Comparison of ENCODE assay signal across 1 cellular context in the genomic region with DNA sequence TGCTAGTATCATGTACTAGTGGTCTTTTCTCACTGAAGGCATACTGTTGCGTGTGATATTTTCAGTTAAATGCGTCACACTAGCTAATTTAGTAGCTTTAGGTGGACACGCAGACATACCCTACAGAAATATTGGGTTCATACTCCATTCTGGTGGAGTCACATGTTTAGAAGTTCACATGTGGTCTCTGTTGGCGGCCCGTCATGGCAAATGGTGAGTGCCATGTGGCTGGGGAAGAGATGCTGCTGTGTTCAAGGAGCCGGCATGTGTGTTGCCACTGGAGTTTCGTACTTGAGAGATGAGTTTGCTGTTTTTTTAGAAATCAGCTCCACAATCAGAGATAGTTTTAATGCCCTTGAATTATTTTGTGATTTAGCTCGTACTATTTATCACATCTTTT.
A peak's percentile ranks its signal among the peaks of the same experiment; 100 is the strongest.
TF ChIP-seq lines count a peak whose summit lies in the region.

No MANE protein-coding gene starts in this region.

TF ChIP-seq in H1, 55 proteins besides CTCF, POLR2A, EP300 and RAD21:
- TF ChIP-seq TCF12 (IDR thresholded peaks at IDR 0.05; ENCODE audit: low read depth, low read length) (no peak), SUZ12 (IDR thresholded peaks at IDR 0.05; ENCODE audit: low read length) (no peak), CREB1 (IDR thresholded peaks at IDR 0.05) (no peak), KDM4A (IDR thresholded peaks at IDR 0.05; ENCODE audit: low read depth, low read length, severe bottlenecking) (no peak)
- TF ChIP-seq, protein P1, sequence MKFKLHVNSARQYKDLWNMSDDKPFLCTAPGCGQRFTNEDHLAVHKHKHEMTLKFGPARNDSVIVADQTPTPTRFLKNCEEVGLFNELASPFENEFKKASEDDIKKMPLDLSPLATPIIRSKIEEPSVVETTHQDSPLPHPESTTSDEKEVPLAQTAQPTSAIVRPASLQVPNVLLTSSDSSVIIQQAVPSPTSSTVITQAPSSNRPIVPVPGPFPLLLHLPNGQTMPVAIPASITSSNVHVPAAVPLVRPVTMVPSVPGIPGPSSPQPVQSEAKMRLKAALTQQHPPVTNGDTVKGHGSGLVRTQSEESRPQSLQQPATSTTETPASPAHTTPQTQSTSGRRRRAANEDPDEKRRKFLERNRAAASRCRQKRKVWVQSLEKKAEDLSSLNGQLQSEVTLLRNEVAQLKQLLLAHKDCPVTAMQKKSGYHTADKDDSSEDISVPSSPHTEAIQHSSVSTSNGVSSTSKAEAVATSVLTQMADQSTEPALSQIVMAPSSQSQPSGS (IDR thresholded peaks at IDR 0.05; ENCODE audit: low read length) = no peak
- TF ChIP-seq, protein P2, sequence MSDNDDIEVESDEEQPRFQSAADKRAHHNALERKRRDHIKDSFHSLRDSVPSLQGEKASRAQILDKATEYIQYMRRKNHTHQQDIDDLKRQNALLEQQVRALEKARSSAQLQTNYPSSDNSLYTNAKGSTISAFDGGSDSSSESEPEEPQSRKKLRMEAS (IDR thresholded peaks at IDR 0.05) = 0 out of 2 replicates have a peak, but pooled peaks have one; percentile 17
